ENCODE assay signal across 8 cellular contexts in the genomic region with DNA sequence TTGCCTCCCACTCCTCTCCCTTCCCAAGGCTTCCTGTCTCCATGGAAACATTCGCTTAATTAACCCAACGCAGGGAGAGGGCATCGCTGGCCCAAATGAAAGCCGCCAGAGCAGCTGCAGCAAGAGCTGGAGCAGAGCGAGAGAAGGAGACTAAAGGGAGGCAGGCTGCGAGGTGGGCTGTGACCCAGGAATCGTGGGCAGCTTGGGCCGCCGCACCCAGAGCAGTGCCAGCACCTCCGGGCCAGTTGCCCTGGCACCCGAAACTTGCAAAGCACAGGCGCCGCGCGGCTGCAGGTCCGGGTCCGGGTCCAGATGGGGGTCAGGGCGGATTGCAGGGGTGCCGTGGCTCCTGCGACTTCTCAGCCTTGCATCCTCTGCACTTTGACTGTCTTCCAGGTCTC. TPM values are rescaled to one million over a fixed set of nuclear protein-coding genes. Genes with fewer than 3 reads are reported as not detected.
A peak's percentile ranks its signal among the peaks of the same experiment; 100 is the strongest.
DNase-seq lines count a peak whose midpoint lies in the region; ATAC-seq lines count a peak whose summit lies in the region.

No MANE protein-coding gene starts in this region.

- intact Hi-C loops in Right ventricle myocardium superior (cut with DNase I) (no loop called here), sciatic nerve (cut with DNase I) (no loop called here)

- ATAC-seq in Right ventricle myocardium superior (ENCODE audit: poor library complexity), result peak; percentile 49
- peak; percentile 22 for ATAC-seq in sciatic nerve

- POLR2A ChIA-PET in CD8-positive, alpha-beta memory T cell (lab: Charles Lee), result no interaction called here

- H3K4me1 ChIP-seq in ES-I3 (ENCODE audit: insufficient read depth, low read length), result no peaks in the 10 kb centered on the region
- H3K4me1 ChIP-seq in CD8-positive, alpha-beta memory T cell (ENCODE audit: insufficient read depth, low read length), result no peaks in the 10 kb centered on the region

- H3K9ac ChIP-seq in ES-I3 (ENCODE audit: low read depth, low read length), result peak overlapping the region; percentile 32; the same call in 1 of the 2 replicates

- H3K27ac ChIP-seq in angular gyrus (ENCODE audit: low read depth, low read length), result peak overlapping the region; percentile 56
- H3K27ac ChIP-seq in CD8-positive, alpha-beta memory T cell (ENCODE audit: low read depth, low read length), result no peak overlapping the region

- no peaks in the 10 kb centered on the region for H3K4me1 Mint-ChIP-seq in CD8-positive, alpha-beta memory T cell

- in situ Hi-C loops in ACHN (cut with HindIII; ENCODE audit: low pct_ligation_motif_present, low pct_unique_long_range_greater_than_20kb, low sequenced_read_pairs), result no loop called here

- no peaks in the 10 kb centered on the region for H3K27me3 ChIP-seq in CD8-positive, alpha-beta memory T cell (ENCODE audit: insufficient read depth, low read length, poor library complexity, severe bottlenecking)

- no peak overlapping the region for H3K4me3 Mint-ChIP-seq in CD8-positive, alpha-beta memory T cell

- no peaks in the 10 kb centered on the region for H3K36me3 ChIP-seq in ES-I3 (ENCODE audit: insufficient read depth, low read length)
- no peaks in the 10 kb centered on the region for H3K36me3 ChIP-seq in CD8-positive, alpha-beta memory T cell (ENCODE audit: insufficient read depth, low read length)

- no peak overlapping the region for H3K27ac Mint-ChIP-seq in CD8-positive, alpha-beta memory T cell

- H3K27me3 Mint-ChIP-seq in CD8-positive, alpha-beta memory T cell, result no peaks in the 10 kb centered on the region

- no peaks in the 10 kb centered on the region for H3K9me3 ChIP-seq in ES-I3 (ENCODE audit: control insufficient read depth, insufficient read depth, low read length)
- H3K9me3 ChIP-seq in CD8-positive, alpha-beta memory T cell (ENCODE audit: low read length), result no peaks in the 10 kb centered on the region

- peaks cover 2 to 8% (median 4%) of the 10 kb centered on the region in 5 donors for H3K9me3 Mint-ChIP-seq in CD8-positive, alpha-beta memory T cell

- no peak overlapping the region for H3K4me3 ChIP-seq in CD8-positive, alpha-beta memory T cell (ENCODE audit: low read length)

- no peaks in the 10 kb centered on the region for H3K36me3 Mint-ChIP-seq in CD8-positive, alpha-beta memory T cell

- CTCF ChIA-PET in CD8-positive, alpha-beta memory T cell (lab: Charles Lee), result no interaction called here

- DNase-seq in Right ventricle myocardium superior, result peak; percentile 39
- DNase-seq in sciatic nerve (ENCODE audit: low spot score), result no peak
- DNase-seq in CD8-positive, alpha-beta memory T cell, result no peak
- no peak for DNase-seq in COLO829 (ENCODE audit: low spot score)
- DNase-seq in ACHN, result no peak
- DNase-seq in GM19238 (ENCODE audit: insufficient read length, low spot score), result no peak

RNA-seq across cellular contexts. Expression of gene PTPRQ, which starts 43.4 kb away (rescaled TPM):
- total RNA-seq in Right ventricle myocardium superior, result 0.13 TPM
- total RNA-seq in sciatic nerve, result 4.8 TPM
- total RNA-seq in CD8-positive, alpha-beta memory T cell, result not detected
- polyA plus RNA-seq in CD8-positive, alpha-beta memory T cell, result not detected
